ENCODE assay signal across 25 cellular contexts in genomic region chr11:63993983-63994382, GRCh38. TPM values are rescaled to one million over a fixed set of nuclear protein-coding genes. Genes with fewer than 3 reads are reported as not detected.
DNase-seq lines count a peak whose midpoint lies in the region; ATAC-seq and TF ChIP-seq lines count a peak whose summit lies in the region.
"Had no signal": no experiment of that assay in that cellular context is flagged by ENCODE, and none has a peak within 500 bp of the region (broad histone marks: within the 10 kb centered on the region; RNA-seq: fewer than 3 reads in every experiment).

No MANE protein-coding gene starts in this region.

- intact Hi-C loops in activated CD8-positive, alpha-beta T cell treated with anti-CD3 and anti-CD28 coated beads for 36 hours (cut with micrococcal nuclease): no loop called here
- intact Hi-C loops in naive thymus-derived CD4-positive, alpha-beta T cell (cut with micrococcal nuclease): no loop called here

- peak overlapping the region; percentile 26 to 82 (median 57) for H3K4me2 ChIP-seq in BLaER1 treated with 17β-estradiol and CSF1 and Interleukin-3, amounts not matched to agents 10 nM and 100 nM

- peaks cover 67 to 99% (median 94%) of the 10 kb centered on the region in 11 experiments for H4K20me1 ChIP-seq in BLaER1 treated with 17β-estradiol and CSF1 and Interleukin-3, amounts not matched to agents 10 nM and 100 nM

- no peak for TF ChIP-seq CTCF in activated CD8-positive, alpha-beta T cell treated with anti-CD3 and anti-CD28 coated beads for 36 hours (IDR thresholded peaks at IDR 0.05)
- TF ChIP-seq CTCF in chondrocyte (IDR thresholded peaks at IDR 0.05): no peak

- no peak overlapping the region for H3K4me3 Mint-ChIP-seq in activated CD8-positive, alpha-beta T cell treated with anti-CD3 and anti-CD28 coated beads, Interleukin-2, amount 10 ng/mL, durations not matched to agents 7 days and 5 days
- no peak overlapping the region for H3K4me3 Mint-ChIP-seq in activated CD8-positive, alpha-beta T cell treated with anti-CD3 and anti-CD28 coated beads for 36 hours
- no peak overlapping the region for H3K4me3 Mint-ChIP-seq in chondrocyte (ENCODE audit: unreplicated experiment)
- no peak overlapping the region for H3K4me3 Mint-ChIP-seq in naive thymus-derived CD4-positive, alpha-beta T cell
- H3K4me3 Mint-ChIP-seq: HFFc6 had no signal

- H3K9me3 Mint-ChIP-seq in activated CD8-positive, alpha-beta T cell treated with anti-CD3 and anti-CD28 coated beads, Interleukin-2, amount 10 ng/mL, durations not matched to agents 7 days and 5 days (ENCODE audit: insufficient read depth): no peaks in the 10 kb centered on the region
- H3K9me3 Mint-ChIP-seq in activated CD8-positive, alpha-beta T cell treated with anti-CD3 and anti-CD28 coated beads for 36 hours: no peaks in the 10 kb centered on the region
- no peaks in the 10 kb centered on the region for H3K9me3 Mint-ChIP-seq in chondrocyte (ENCODE audit: low read depth)
- no peaks in the 10 kb centered on the region for H3K9me3 Mint-ChIP-seq in naive thymus-derived CD4-positive, alpha-beta T cell
- H3K9me3 Mint-ChIP-seq: H9, HFFc6 had no signal

- H3K36me3 Mint-ChIP-seq in activated CD8-positive, alpha-beta T cell treated with anti-CD3 and anti-CD28 coated beads, Interleukin-2, amount 10 ng/mL, durations not matched to agents 7 days and 5 days (ENCODE audit: low read depth): peaks cover 59% of the 10 kb centered on the region
- H3K36me3 Mint-ChIP-seq in activated CD8-positive, alpha-beta T cell treated with anti-CD3 and anti-CD28 coated beads for 36 hours (ENCODE audit: low read depth): peaks cover 38% of the 10 kb centered on the region
- H3K36me3 Mint-ChIP-seq in chondrocyte (ENCODE audit: low read depth): peaks cover 18% of the 10 kb centered on the region
- H3K36me3 Mint-ChIP-seq in naive thymus-derived CD4-positive, alpha-beta T cell: peaks cover 8 to 48% (median 11%) of the 10 kb centered on the region in 5 donors

- H3K27me3 ChIP-seq in BLaER1 treated with 17β-estradiol and CSF1 and Interleukin-3, amounts not matched to agents 10 nM and 100 nM: peaks cover 0 to 1% (median 0%) of the 10 kb centered on the region in 11 experiments; a peak in 4 of 22 replicates
- H3K27me3 ChIP-seq in naive thymus-derived CD4-positive, alpha-beta T cell (ENCODE audit: control insufficient read depth in 2 of 2, insufficient read depth in 2 of 2, low read length in 2 of 2): no peaks in the 10 kb centered on the region
- H3K27me3 ChIP-seq: SJCRH30 had no signal

- no peak overlapping the region for H3K27ac ChIP-seq in BLaER1 treated with 17β-estradiol and CSF1 and Interleukin-3, amounts not matched to agents 10 nM and 100 nM
- H3K27ac ChIP-seq in naive thymus-derived CD4-positive, alpha-beta T cell (ENCODE audit: low read depth, low read length): no peak overlapping the region
- H3K27ac ChIP-seq: C4-2B, GM23248, HL-60, SJCRH30 had no signal

- peaks cover 42 to 60% (median 55%) of the 10 kb centered on the region in 10 experiments for H3K4me1 ChIP-seq in BLaER1 treated with 17β-estradiol and CSF1 and Interleukin-3, amounts not matched to agents 10 nM and 100 nM
- no peaks in the 10 kb centered on the region for H3K4me1 ChIP-seq in naive thymus-derived CD4-positive, alpha-beta T cell (ENCODE audit: control insufficient read depth in 2 of 2, insufficient read depth in 2 of 2, low read length in 2 of 2)
- H3K4me1 ChIP-seq: SJCRH30 had no signal

- H3K4me1 Mint-ChIP-seq in activated CD8-positive, alpha-beta T cell treated with anti-CD3 and anti-CD28 coated beads, Interleukin-2, amount 10 ng/mL, durations not matched to agents 7 days and 5 days (ENCODE audit: low read depth): peaks cover 21% of the 10 kb centered on the region
- H3K4me1 Mint-ChIP-seq in activated CD8-positive, alpha-beta T cell treated with anti-CD3 and anti-CD28 coated beads for 36 hours (ENCODE audit: low read depth): peaks cover 13% of the 10 kb centered on the region
- H3K4me1 Mint-ChIP-seq in chondrocyte (ENCODE audit: low read depth): no peaks in the 10 kb centered on the region
- H3K4me1 Mint-ChIP-seq in naive thymus-derived CD4-positive, alpha-beta T cell: peaks cover 9 to 28% (median 15%) of the 10 kb centered on the region in 7 donors

- CTCF ChIA-PET in activated CD8-positive, alpha-beta T cell treated with anti-CD3 and anti-CD28 coated beads, Interleukin-2, amount 10 ng/mL, durations not matched to agents 7 days and 5 days (lab: Charles Lee): interaction anchor here (1.1 kb wide), 1 partner anchor 151 kb away, joined by 4 read pairs; no protein-coding TSS in a partner anchor
- CTCF ChIA-PET in activated CD8-positive, alpha-beta T cell treated with anti-CD3 and anti-CD28 coated beads for 36 hours (lab: Charles Lee): no interaction called here
- CTCF ChIA-PET in naive thymus-derived CD4-positive, alpha-beta T cell (lab: Charles Lee): interaction anchor here (0.6 to 1.2 kb wide), 2 partner anchors 154 to 158 kb away, joined by 3 read pairs; no protein-coding TSS in a partner anchor

- POLR2A ChIA-PET in activated CD8-positive, alpha-beta T cell treated with anti-CD3 and anti-CD28 coated beads, Interleukin-2, amount 10 ng/mL, durations not matched to agents 7 days and 5 days (lab: Charles Lee): interaction anchor here (1.1 kb wide), 1 partner anchor 37 kb away, joined by 4 read pairs; no protein-coding TSS in a partner anchor
- POLR2A ChIA-PET in activated CD8-positive, alpha-beta T cell treated with anti-CD3 and anti-CD28 coated beads for 36 hours (lab: Charles Lee): interaction anchor here (0.6 to 1.9 kb wide), 3 partner anchors 8 to 36 kb away, joined by 3 to 7 read pairs (median 3); partner anchors contain the start of gene OTUB1
- POLR2A ChIA-PET in naive thymus-derived CD4-positive, alpha-beta T cell (lab: Charles Lee): no interaction called here

- no peaks in the 10 kb centered on the region for H3K27me3 Mint-ChIP-seq in activated CD8-positive, alpha-beta T cell treated with anti-CD3 and anti-CD28 coated beads, Interleukin-2, amount 10 ng/mL, durations not matched to agents 7 days and 5 days (ENCODE audit: low read depth)
- no peaks in the 10 kb centered on the region for H3K27me3 Mint-ChIP-seq in activated CD8-positive, alpha-beta T cell treated with anti-CD3 and anti-CD28 coated beads for 36 hours
- H3K27me3 Mint-ChIP-seq in chondrocyte (ENCODE audit: low read depth): no peaks in the 10 kb centered on the region
- no peaks in the 10 kb centered on the region for H3K27me3 Mint-ChIP-seq in naive thymus-derived CD4-positive, alpha-beta T cell

- H3K36me3 ChIP-seq in BLaER1 treated with 17β-estradiol and CSF1 and Interleukin-3, amounts not matched to agents 10 nM and 100 nM: peaks cover 75 to 97% (median 89%) of the 10 kb centered on the region in 11 experiments
- H3K36me3 ChIP-seq in naive thymus-derived CD4-positive, alpha-beta T cell (ENCODE audit: control insufficient read depth in 2 of 3, insufficient read depth in 3 of 3, low read length in 3 of 3): peaks cover 8 to 87% (median 14%) of the 10 kb centered on the region in 3 experiments

- H3K9ac ChIP-seq in BLaER1 treated with 17β-estradiol and CSF1 and Interleukin-3, amounts not matched to agents 10 nM and 100 nM: peak overlapping the region in 3 of 11 experiments; percentile 12 to 21 (median 15); a peak in 3 of 22 replicates
- H3K9ac ChIP-seq: GM23248 had no signal

- no peak for DNase-seq in activated CD8-positive, alpha-beta T cell treated with anti-CD3 and anti-CD28 coated beads, Interleukin-2, amount 10 ng/mL, durations not matched to agents 7 days and 5 days
- no peak for DNase-seq in activated CD8-positive, alpha-beta T cell treated with anti-CD3 and anti-CD28 coated beads for 36 hours
- no peak for DNase-seq in chondrocyte (ENCODE audit: low spot score)
- DNase-seq in naive thymus-derived CD4-positive, alpha-beta T cell: no peak
- DNase-seq in activated T-cell treated with anti-CD3 and anti-CD28 coated beads, Interleukin-2, amount 50 U/mL, for 48 hours: no peak
- DNase-seq in NAMALWA (ENCODE audit: low spot score): no peak
- DNase-seq: 8988T; EL; GF-D8; GM23248; H9; HFFc6; KG1; NCI-H1092 treated with DMSO at 0.1 percent for 48 hours; NCI-H1436 treated with DMSO at 0.1 percent for 48 hours; NCI-H2029; NCI-H2227 treated with DMSO at 0.1 percent for 48 hours; NCI-H510A treated with DMSO at 0.1 percent for 48 hours; NCI-H748 treated with DMSO at 0.1 percent for 48 hours; NK-92 treated with Interleukin-12 subunit alpha and Interleukin-12 subunit beta, amount 100 ng/mL, for 24 hours; SJCRH30 had no signal

- no peaks in the 10 kb centered on the region for H3K9me3 ChIP-seq in BLaER1 treated with 17β-estradiol and CSF1 and Interleukin-3, amounts not matched to agents 10 nM and 100 nM (replicated peaks in 1 of 11)
- H3K9me3 ChIP-seq in naive thymus-derived CD4-positive, alpha-beta T cell (ENCODE audit: control insufficient read depth in 2 of 3, low read length in 3 of 3): no peaks in the 10 kb centered on the region
- H3K9me3 ChIP-seq: SJCRH30 had no signal

- H3K4me3 ChIP-seq in BLaER1 treated with 17β-estradiol and CSF1 and Interleukin-3, amounts not matched to agents 10 nM and 100 nM: no peak overlapping the region
- H3K4me3 ChIP-seq in naive thymus-derived CD4-positive, alpha-beta T cell (ENCODE audit: low read length): no peak overlapping the region
- H3K4me3 ChIP-seq: GM23248, SJCRH30 had no signal

- ATAC-seq in activated CD8-positive, alpha-beta T cell treated with anti-CD3 and anti-CD28 coated beads, Interleukin-2, amount 10 ng/mL, durations not matched to agents 7 days and 5 days: no peak
- no peak for ATAC-seq in activated CD8-positive, alpha-beta T cell treated with anti-CD3 and anti-CD28 coated beads for 36 hours
- peak; percentile 30 for ATAC-seq in naive thymus-derived CD4-positive, alpha-beta T cell
- ATAC-seq in GM18498 (IDR thresholded peaks at IDR 0.05; ENCODE audit: unreplicated experiment): no peak

- H3K27ac Mint-ChIP-seq in activated CD8-positive, alpha-beta T cell treated with anti-CD3 and anti-CD28 coated beads, Interleukin-2, amount 10 ng/mL, durations not matched to agents 7 days and 5 days: peak overlapping the region; percentile 49
- H3K27ac Mint-ChIP-seq in activated CD8-positive, alpha-beta T cell treated with anti-CD3 and anti-CD28 coated beads for 36 hours: no peak overlapping the region
- H3K27ac Mint-ChIP-seq in chondrocyte (ENCODE audit: unreplicated experiment): peak overlapping the region; percentile 57
- no peak overlapping the region for H3K27ac Mint-ChIP-seq in naive thymus-derived CD4-positive, alpha-beta T cell
- H3K27ac Mint-ChIP-seq: HFFc6 had no signal

RNA-seq across cellular contexts. Expression of gene OTUB1, which starts 7.7 kb away (rescaled TPM):
- 100 to 1,000 TPM in 1 of 2 experiments, 10 to 100 TPM in 1; 93.7 to 102 TPM for total RNA-seq in activated CD8-positive, alpha-beta T cell treated with anti-CD3 and anti-CD28 coated beads, Interleukin-2, amount 10 ng/mL, durations not matched to agents 7 days and 5 days
- 10 to 100 TPM; 70.1 to 73.9 TPM for total RNA-seq in activated CD8-positive, alpha-beta T cell treated with anti-CD3 and anti-CD28 coated beads for 36 hours
- total RNA-seq in chondrocyte: 51.6 to 58.6 TPM (median 52.2 TPM) in 3 replicates
- total RNA-seq in naive thymus-derived CD4-positive, alpha-beta T cell: 10 to 100 TPM; 59.4 to 99.0 (median 72.5) TPM
- 100 to 1,000 TPM; 117 to 125 TPM for polyA plus RNA-seq in naive thymus-derived CD4-positive, alpha-beta T cell

RNA-seq across cellular contexts. Expression of gene COX8A, which starts 19.6 kb away (rescaled TPM):
- total RNA-seq in activated CD8-positive, alpha-beta T cell treated with anti-CD3 and anti-CD28 coated beads, Interleukin-2, amount 10 ng/mL, durations not matched to agents 7 days and 5 days: 100 to 1,000 TPM; 528 to 569 TPM
- total RNA-seq in activated CD8-positive, alpha-beta T cell treated with anti-CD3 and anti-CD28 coated beads for 36 hours: 100 to 1,000 TPM; 436 to 497 TPM
- total RNA-seq in chondrocyte: 220 to 245 TPM (median 240 TPM) in 3 replicates
- total RNA-seq in naive thymus-derived CD4-positive, alpha-beta T cell: 100 to 1,000 TPM in 4 of 5 experiments, 10 to 100 TPM in 1; 90.9 to 363 (median 105) TPM
- polyA plus RNA-seq in naive thymus-derived CD4-positive, alpha-beta T cell: 100 to 1,000 TPM; 360 to 375 TPM

RNA-seq across cellular contexts. Expression of gene FLRT1, which starts 41.7 kb away (rescaled TPM):
- total RNA-seq in activated CD8-positive, alpha-beta T cell treated with anti-CD3 and anti-CD28 coated beads, Interleukin-2, amount 10 ng/mL, durations not matched to agents 7 days and 5 days: not detected
- total RNA-seq in activated CD8-positive, alpha-beta T cell treated with anti-CD3 and anti-CD28 coated beads for 36 hours: not detected
- total RNA-seq in chondrocyte: 0.12 to 0.31 TPM (median 0.22 TPM) in 3 replicates
- not detected for total RNA-seq in naive thymus-derived CD4-positive, alpha-beta T cell
- under 1 TPM; 0.05 to 0.12 TPM for polyA plus RNA-seq in naive thymus-derived CD4-positive, alpha-beta T cell

RNA-seq across cellular contexts. Expression of gene NAA40, which starts 55.2 kb away (rescaled TPM):
- 10 to 100 TPM; 42.6 to 44.9 TPM for total RNA-seq in activated CD8-positive, alpha-beta T cell treated with anti-CD3 and anti-CD28 coated beads, Interleukin-2, amount 10 ng/mL, durations not matched to agents 7 days and 5 days
- total RNA-seq in activated CD8-positive, alpha-beta T cell treated with anti-CD3 and anti-CD28 coated beads for 36 hours: 10 to 100 TPM; 18.5 to 20.5 TPM
- total RNA-seq in chondrocyte: 17.7 to 28.0 TPM (median 20.8 TPM) in 3 replicates
- total RNA-seq in naive thymus-derived CD4-positive, alpha-beta T cell: 10 to 100 TPM; 21.0 to 39.8 (median 24.8) TPM
- polyA plus RNA-seq in naive thymus-derived CD4-positive, alpha-beta T cell: 10 to 100 TPM in 1 of 2 donors, 1 to 10 TPM in 1; 5.1 to 10.3 TPM

Comparison
In these comparisons a context has a peak if more than half of its experiments do, and no peak if none do; other contexts are left out.
1. H3K27ac Mint-ChIP-seq: peak in activated CD8-positive, alpha-beta T cell treated with anti-CD3 and anti-CD28 coated beads, Interleukin-2, amount 10 ng/mL, durations not matched to agents 7 days and 5 days (single experiment) and chondrocyte (single experiment); none in activated CD8-positive, alpha-beta T cell treated with anti-CD3 and anti-CD28 coated beads for 36 hours (single experiment) and naive thymus-derived CD4-positive, alpha-beta T cell (0 of 9).